In the genomic region with DNA sequence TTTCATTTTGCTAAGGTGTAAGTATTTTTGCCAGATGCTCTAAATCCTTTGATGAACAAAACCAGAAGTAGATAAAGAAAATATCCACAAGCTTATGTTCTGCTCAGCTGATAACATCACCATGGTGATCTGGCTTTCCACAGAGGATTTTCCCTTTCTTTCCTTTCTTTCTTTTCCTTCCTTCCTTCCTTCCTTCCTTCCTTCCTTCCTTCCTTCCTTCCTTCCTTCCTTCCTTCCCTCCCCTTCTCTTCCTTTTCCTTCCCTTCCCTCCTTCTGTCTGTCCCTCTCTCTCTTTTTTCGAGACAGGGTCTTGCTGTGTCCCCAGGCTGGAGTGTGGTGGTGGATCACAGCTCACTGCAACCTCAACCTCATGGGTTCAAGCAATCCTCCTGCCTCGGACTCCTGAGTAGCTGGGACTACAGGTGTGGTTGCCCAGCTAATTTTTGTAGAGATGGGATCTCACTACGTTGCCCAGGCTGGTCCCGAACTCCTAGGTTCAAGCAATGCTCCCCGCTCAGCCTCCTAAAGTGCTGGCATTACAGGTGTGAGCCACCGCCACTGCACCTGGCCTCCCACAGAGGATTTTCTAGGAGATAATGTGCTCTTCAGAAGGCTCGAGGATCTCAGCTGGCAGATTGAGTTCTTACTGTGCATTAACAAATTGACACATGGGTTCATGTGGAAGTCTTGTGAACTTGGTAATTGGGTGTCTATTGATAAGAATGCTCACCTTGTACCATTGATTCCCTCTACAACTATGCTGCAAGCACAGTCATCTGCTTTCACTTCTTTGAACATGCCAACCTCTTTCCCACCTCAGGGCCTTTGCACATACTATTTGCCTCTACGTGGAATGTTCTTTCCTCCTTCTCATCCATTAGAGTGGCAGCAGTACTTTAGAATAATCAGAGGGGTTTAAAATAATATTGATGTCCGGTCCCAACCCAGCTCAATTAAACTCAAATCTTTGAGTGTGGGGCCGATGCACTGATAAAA, we compare ENCODE assay signal across 10 cellular contexts. TPM values are rescaled to one million over a fixed set of nuclear protein-coding genes. Genes with fewer than 3 reads are reported as not detected.
A peak's percentile ranks its signal among the peaks of the same experiment; 100 is the strongest.
DNase-seq lines count a peak whose midpoint lies in the region; ATAC-seq and TF ChIP-seq lines count a peak whose summit lies in the region.
"Had no signal": no experiment of that assay in that cellular context is flagged by ENCODE, and none has a peak within 500 bp of the region (broad histone marks: within the 10 kb centered on the region; RNA-seq: fewer than 3 reads in every experiment).

No MANE protein-coding gene starts in this region.

- H3K4me1 Mint-ChIP-seq in activated CD4-positive, alpha-beta T cell treated with anti-CD3 and anti-CD28 coated beads, Interleukin-2, amount 10 ng/mL, durations not matched to agents 7 days and 5 days: peaks cover 57% of the 10 kb centered on the region
- peaks cover 52% of the 10 kb centered on the region for H3K4me1 Mint-ChIP-seq in activated naive CD8-positive, alpha-beta T cell treated with anti-CD3 and anti-CD28 coated beads, Interleukin-2, amount 10 ng/mL, durations not matched to agents 7 days and 5 days
- peaks cover 70% of the 10 kb centered on the region for H3K4me1 Mint-ChIP-seq in stimulated activated memory B cell treated with anti-CD40 and anti-IgM and Interleukin-4, amounts not matched to agents 10 μg/mL and 1 μg/mL and 100 μg/mL, for 72 hours

- H3K27me3 ChIP-seq in MM.1S (replicated peaks; ENCODE audit: insufficient read depth, low read length): no peaks in the 10 kb centered on the region

- peak overlapping the region; percentile 97 for H3K27ac ChIP-seq in MM.1S (ENCODE audit: low read length)

- peak overlapping the region; percentile 92 for H3K4me2 ChIP-seq in MM.1S (ENCODE audit: low read depth, low read length)

- peak overlapping the region; percentile 94 for H3K4me3 Mint-ChIP-seq in activated CD4-positive, alpha-beta T cell treated with anti-CD3 and anti-CD28 coated beads, Interleukin-2, amount 10 ng/mL, durations not matched to agents 7 days and 5 days
- H3K4me3 Mint-ChIP-seq in activated naive CD8-positive, alpha-beta T cell treated with anti-CD3 and anti-CD28 coated beads, Interleukin-2, amount 10 ng/mL, durations not matched to agents 7 days and 5 days: peak overlapping the region; percentile 93
- peak overlapping the region; percentile 94 for H3K4me3 Mint-ChIP-seq in stimulated activated memory B cell treated with anti-CD40 and anti-IgM and Interleukin-4, amounts not matched to agents 10 μg/mL and 1 μg/mL and 100 μg/mL, for 72 hours

- H3F3A ChIP-seq in MM.1S (ENCODE audit: insufficient read depth, low read length): peaks cover 94% of the 10 kb centered on the region

- no peaks in the 10 kb centered on the region for H3K9me3 ChIP-seq in MM.1S (replicated peaks; ENCODE audit: insufficient read depth, low read length)

- peaks cover 3% of the 10 kb centered on the region for H3K9me3 Mint-ChIP-seq in activated CD4-positive, alpha-beta T cell treated with anti-CD3 and anti-CD28 coated beads, Interleukin-2, amount 10 ng/mL, durations not matched to agents 7 days and 5 days
- H3K9me3 Mint-ChIP-seq in activated naive CD8-positive, alpha-beta T cell treated with anti-CD3 and anti-CD28 coated beads, Interleukin-2, amount 10 ng/mL, durations not matched to agents 7 days and 5 days: no peaks in the 10 kb centered on the region
- no peaks in the 10 kb centered on the region for H3K9me3 Mint-ChIP-seq in stimulated activated memory B cell treated with anti-CD40 and anti-IgM and Interleukin-4, amounts not matched to agents 10 μg/mL and 1 μg/mL and 100 μg/mL, for 72 hours

- no peaks in the 10 kb centered on the region for H3K9me2 ChIP-seq in MM.1S (replicated peaks; ENCODE audit: insufficient read depth, low read length)

- H3K27me3 Mint-ChIP-seq in activated CD4-positive, alpha-beta T cell treated with anti-CD3 and anti-CD28 coated beads, Interleukin-2, amount 10 ng/mL, durations not matched to agents 7 days and 5 days: no peaks in the 10 kb centered on the region
- no peaks in the 10 kb centered on the region for H3K27me3 Mint-ChIP-seq in activated naive CD8-positive, alpha-beta T cell treated with anti-CD3 and anti-CD28 coated beads, Interleukin-2, amount 10 ng/mL, durations not matched to agents 7 days and 5 days
- H3K27me3 Mint-ChIP-seq in stimulated activated memory B cell treated with anti-CD40 and anti-IgM and Interleukin-4, amounts not matched to agents 10 μg/mL and 1 μg/mL and 100 μg/mL, for 72 hours: no peaks in the 10 kb centered on the region

- H3K27ac Mint-ChIP-seq in activated CD4-positive, alpha-beta T cell treated with anti-CD3 and anti-CD28 coated beads, Interleukin-2, amount 10 ng/mL, durations not matched to agents 7 days and 5 days: peak overlapping the region; percentile 98
- H3K27ac Mint-ChIP-seq in activated naive CD8-positive, alpha-beta T cell treated with anti-CD3 and anti-CD28 coated beads, Interleukin-2, amount 10 ng/mL, durations not matched to agents 7 days and 5 days: peak overlapping the region; percentile 97
- H3K27ac Mint-ChIP-seq in stimulated activated memory B cell treated with anti-CD40 and anti-IgM and Interleukin-4, amounts not matched to agents 10 μg/mL and 1 μg/mL and 100 μg/mL, for 72 hours: peak overlapping the region; percentile 96

- H3K79me2 ChIP-seq in MM.1S (ENCODE audit: low read length): peaks cover 96% of the 10 kb centered on the region

- H3K4me3 ChIP-seq in MM.1S (ENCODE audit: low read length): peak overlapping the region; percentile 83

- no peaks in the 10 kb centered on the region; the same call in 1 of the 2 replicates for H3K36me3 ChIP-seq in MM.1S (replicated peaks; ENCODE audit: insufficient read depth, low read length)

- peaks cover 14% of the 10 kb centered on the region; the same call in 1 of the 2 replicates for H3K4me1 ChIP-seq in MM.1S (ENCODE audit: low read length)

- CTCF ChIA-PET in activated CD4-positive, alpha-beta T cell treated with anti-CD3 and anti-CD28 coated beads, Interleukin-2, amount 10 ng/mL, durations not matched to agents 7 days and 5 days (lab: Charles Lee): interaction anchor here (0.7 to 3.6 kb wide), 14 partner anchors 8 to 139 kb away, joined by 3 to 13 read pairs (median 4); a partner anchor contains a TSS

- POLR2A ChIA-PET in activated CD4-positive, alpha-beta T cell treated with anti-CD3 and anti-CD28 coated beads, Interleukin-2, amount 10 ng/mL, durations not matched to agents 7 days and 5 days (lab: Charles Lee): interaction anchor here (0.5 to 1.5 kb wide), 9 partner anchors 9 to 123 kb away, joined by 3 to 10 read pairs (median 4); no protein-coding TSS in a partner anchor
- POLR2A ChIA-PET in activated naive CD8-positive, alpha-beta T cell treated with anti-CD3 and anti-CD28 coated beads, Interleukin-2, amount 10 ng/mL, durations not matched to agents 7 days and 5 days (lab: Charles Lee): interaction anchor here (0.5 to 11.5 kb wide), 31 partner anchors 9 to 497 kb away, joined by 3 to 360 read pairs (median 6); a partner anchor contains a TSS

- H4K20me1 ChIP-seq in MM.1S (ENCODE audit: insufficient read depth, low read length): no peaks in the 10 kb centered on the region

- DNase-seq in activated CD4-positive, alpha-beta T cell treated with anti-CD3 and anti-CD28 coated beads, Interleukin-2, amount 10 ng/mL, durations not matched to agents 7 days and 5 days: no peak
- no peak for DNase-seq in activated CD4-positive, alpha-beta T cell treated with anti-CD3 and anti-CD28 coated beads for 48 hours
- peak; percentile 58 for DNase-seq in MM.1S
- no peak for DNase-seq in activated naive CD8-positive, alpha-beta T cell treated with anti-CD3 and anti-CD28 coated beads, Interleukin-2, amount 10 ng/mL, durations not matched to agents 7 days and 5 days
- no peak for DNase-seq in effector CD4-positive, alpha-beta T cell
- DNase-seq: NCI-H2171 had no signal

- no peak for TF ChIP-seq CTCF in MM.1S (IDR thresholded peaks at IDR 0.05; ENCODE audit: low read length)

- no peak overlapping the region for H2AFZ ChIP-seq in MM.1S (ENCODE audit: low read length)

- peak overlapping the region; percentile 95 for H3K9ac ChIP-seq in MM.1S (ENCODE audit: low read length)

- peaks cover 41% of the 10 kb centered on the region for H3K36me3 Mint-ChIP-seq in activated CD4-positive, alpha-beta T cell treated with anti-CD3 and anti-CD28 coated beads, Interleukin-2, amount 10 ng/mL, durations not matched to agents 7 days and 5 days (ENCODE audit: low read depth)
- H3K36me3 Mint-ChIP-seq in activated naive CD8-positive, alpha-beta T cell treated with anti-CD3 and anti-CD28 coated beads, Interleukin-2, amount 10 ng/mL, durations not matched to agents 7 days and 5 days: peaks cover 33% of the 10 kb centered on the region
- peaks cover 12% of the 10 kb centered on the region for H3K36me3 Mint-ChIP-seq in stimulated activated memory B cell treated with anti-CD40 and anti-IgM and Interleukin-4, amounts not matched to agents 10 μg/mL and 1 μg/mL and 100 μg/mL, for 72 hours

- ATAC-seq in activated naive CD8-positive, alpha-beta T cell treated with anti-CD3 and anti-CD28 coated beads, Interleukin-2, amount 10 ng/mL, durations not matched to agents 7 days and 5 days (ENCODE audit: low read depth): no peak
- no peak for ATAC-seq in stimulated activated memory B cell treated with anti-CD40 and anti-IgM and Interleukin-4, amounts not matched to agents 10 μg/mL and 1 μg/mL and 100 μg/mL, for 72 hours
- no peak for ATAC-seq in GM21360 (IDR thresholded peaks at IDR 0.05; ENCODE audit: unreplicated experiment)
- ATAC-seq in HG03378 (IDR thresholded peaks at IDR 0.05; ENCODE audit: unreplicated experiment): no peak

RNA-seq across cellular contexts. Expression of a gene that starts 1.4 kb away (rescaled TPM):
- 100 to 1,000 TPM; 134 to 137 TPM for total RNA-seq in activated CD4-positive, alpha-beta T cell treated with anti-CD3 and anti-CD28 coated beads, Interleukin-2, amount 10 ng/mL, durations not matched to agents 7 days and 5 days
- 100 to 1,000 TPM; 187 to 190 TPM for total RNA-seq in activated naive CD8-positive, alpha-beta T cell treated with anti-CD3 and anti-CD28 coated beads, Interleukin-2, amount 10 ng/mL, durations not matched to agents 7 days and 5 days
- total RNA-seq: HT1080 had no signal
